Comparison of ENCODE assay signal across 2 cellular contexts in the genomic region with DNA sequence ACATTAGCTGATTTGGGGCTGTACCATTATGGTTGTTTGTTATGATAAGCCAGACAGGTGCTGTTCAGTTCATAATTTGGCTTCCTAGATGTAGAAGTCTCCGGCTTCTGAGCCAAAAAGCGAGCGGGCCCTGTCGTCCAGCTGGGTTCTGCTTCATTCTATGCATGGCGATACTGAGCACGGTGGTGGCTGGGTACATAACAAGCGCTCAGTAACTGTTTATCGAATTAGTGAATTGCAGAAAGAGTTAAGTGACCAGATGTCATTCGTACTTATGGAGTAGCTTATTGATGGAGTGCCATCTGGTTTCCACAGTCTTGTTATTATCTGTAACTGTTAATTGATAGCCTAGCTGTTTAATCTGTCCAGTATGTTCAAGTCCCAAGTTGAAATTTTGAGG.
TF ChIP-seq lines count a peak whose summit lies in the region.

No MANE protein-coding gene starts in this region.

TF ChIP-seq in SK-N-SH, 30 proteins besides CTCF, POLR2A, EP300 and RAD21 (continued from another document):
- no peak for TF ChIP-seq USF1 (IDR thresholded peaks at IDR 0.05; ENCODE audit: borderline replicate concordance, low read depth)

TF ChIP-seq in SK-N-SH treated with all-trans-retinoic acid at 6 μM for 48 hours, 23 proteins besides CTCF, POLR2A, EP300 and RAD21 (continued from another document):
- no peak for TF ChIP-seq CSRNP3 (CRISPR knock-in tag; IDR thresholded peaks at IDR 0.05)
- TF ChIP-seq ZFP30 (CRISPR knock-in tag; IDR thresholded peaks at IDR 0.05): no peak
- TF ChIP-seq ZNF70 (CRISPR knock-in tag; IDR thresholded peaks at IDR 0.05): no peak
- no peak for TF ChIP-seq TCF4 (CRISPR knock-in tag; IDR thresholded peaks at IDR 0.05; ENCODE audit: borderline replicate concordance)
- no peak for TF ChIP-seq CSDC2 (CRISPR knock-in tag; IDR thresholded peaks at IDR 0.05)
- no peak for TF ChIP-seq TOX (CRISPR knock-in tag; IDR thresholded peaks at IDR 0.05; ENCODE audit: borderline replicate concordance)
- TF ChIP-seq ESRRG (CRISPR knock-in tag; IDR thresholded peaks at IDR 0.05): no peak
- no peak for TF ChIP-seq ZNF8 (CRISPR knock-in tag; IDR thresholded peaks at IDR 0.05)
- no peak for TF ChIP-seq BACH2 (CRISPR knock-in tag; IDR thresholded peaks at IDR 0.05; ENCODE audit: borderline replicate concordance)
- TF ChIP-seq, protein P1, sequence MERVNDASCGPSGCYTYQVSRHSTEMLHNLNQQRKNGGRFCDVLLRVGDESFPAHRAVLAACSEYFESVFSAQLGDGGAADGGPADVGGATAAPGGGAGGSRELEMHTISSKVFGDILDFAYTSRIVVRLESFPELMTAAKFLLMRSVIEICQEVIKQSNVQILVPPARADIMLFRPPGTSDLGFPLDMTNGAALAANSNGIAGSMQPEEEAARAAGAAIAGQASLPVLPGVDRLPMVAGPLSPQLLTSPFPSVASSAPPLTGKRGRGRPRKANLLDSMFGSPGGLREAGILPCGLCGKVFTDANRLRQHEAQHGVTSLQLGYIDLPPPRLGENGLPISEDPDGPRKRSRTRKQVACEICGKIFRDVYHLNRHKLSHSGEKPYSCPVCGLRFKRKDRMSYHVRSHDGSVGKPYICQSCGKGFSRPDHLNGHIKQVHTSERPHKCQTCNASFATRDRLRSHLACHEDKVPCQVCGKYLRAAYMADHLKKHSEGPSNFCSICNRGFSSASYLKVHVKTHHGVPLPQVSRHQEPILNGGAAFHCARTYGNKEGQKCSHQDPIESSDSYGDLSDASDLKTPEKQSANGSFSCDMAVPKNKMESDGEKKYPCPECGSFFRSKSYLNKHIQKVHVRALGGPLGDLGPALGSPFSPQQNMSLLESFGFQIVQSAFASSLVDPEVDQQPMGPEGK (CRISPR knock-in tag; IDR thresholded peaks at IDR 0.05; ENCODE audit: borderline replicate concordance): no peak
- no peak for TF ChIP-seq PPARA (CRISPR knock-in tag; IDR thresholded peaks at IDR 0.05; ENCODE audit: borderline replicate concordance)
- TF ChIP-seq ARNTL (CRISPR knock-in tag; IDR thresholded peaks at IDR 0.05; ENCODE audit: borderline replicate concordance, low read depth): no peak
- TF ChIP-seq RARB (CRISPR knock-in tag; IDR thresholded peaks at IDR 0.05): no peak
